ENCODE assay signal across 9 cellular contexts in genomic region chr12:48004941-48005749, GRCh38. TPM values are rescaled to one million over a fixed set of nuclear protein-coding genes. Genes with fewer than 3 reads are reported as not detected.
DNase-seq lines count a peak whose midpoint lies in the region; TF ChIP-seq lines count a peak whose summit lies in the region.
"Had no signal": no experiment of that assay in that cellular context is flagged by ENCODE, and none has a peak within 500 bp of the region (broad histone marks: within the 10 kb centered on the region; RNA-seq: fewer than 3 reads in every experiment).

No MANE protein-coding gene starts in this region.

- H3K4me2 ChIP-seq in neural progenitor cell = peak overlapping the region; percentile 82

- 3 to 15% methylated on average over 15 to 31 of the region's 31 CpGs for WGBS in endodermal cell (ENCODE audit: insufficient coverage in 1 of 2, insufficient read length in 1 of 2), 2 experiments

- H3K36me3 ChIP-seq in endodermal cell (ENCODE audit: control insufficient read depth, insufficient read depth, low read length) (no peaks in the 10 kb centered on the region), neural progenitor cell (no peaks in the 10 kb centered on the region)

- peaks cover 57% of the 10 kb centered on the region for H3F3A ChIP-seq in neural progenitor cell (ENCODE audit: low read depth)

- H3K79me2 ChIP-seq in neural progenitor cell (ENCODE audit: low read depth) = peaks cover 23% of the 10 kb centered on the region

- H3K27me3 Mint-ChIP-seq in endodermal cell (ENCODE audit: insufficient read depth) = peaks cover 98% of the 10 kb centered on the region
- peaks cover 10% of the 10 kb centered on the region for H3K27me3 Mint-ChIP-seq in neural progenitor cell (ENCODE audit: insufficient read depth, low read depth)
- H3K27me3 Mint-ChIP-seq in activated CD4-positive, alpha-beta memory T cell treated with anti-CD3 and anti-CD28 coated beads, Interleukin-2, amount 10 ng/mL, durations not matched to agents 7 days and 5 days = peaks cover 94% of the 10 kb centered on the region

- H3K9ac ChIP-seq in endodermal cell (ENCODE audit: extremely low read depth, low read length, poor library complexity, severe bottlenecking) = peak overlapping the region; percentile 48
- no peak overlapping the region for H3K9ac ChIP-seq in neural progenitor cell

- H3K9me3 Mint-ChIP-seq in endodermal cell (no peaks in the 10 kb centered on the region), neural progenitor cell (no peaks in the 10 kb centered on the region)
- no peaks in the 10 kb centered on the region for H3K9me3 Mint-ChIP-seq in activated CD4-positive, alpha-beta memory T cell treated with anti-CD3 and anti-CD28 coated beads, Interleukin-2, amount 10 ng/mL, durations not matched to agents 7 days and 5 days

- TF ChIP-seq CTCF in endodermal cell (conservative IDR thresholded peaks at IDR 0.05) (no peak), neural progenitor cell (IDR thresholded peaks at IDR 0.05) (no peak), GM10248 (IDR thresholded peaks at IDR 0.05; ENCODE audit: control extremely low read depth, extremely low read depth, low read depth, missing control alignments) (no peak)

- H3K27me3 ChIP-seq in endodermal cell (ENCODE audit: control insufficient read depth, insufficient read depth, low read length, poor library complexity, severe bottlenecking) (peaks cover 94% of the 10 kb centered on the region), neural progenitor cell (peaks cover 91% of the 10 kb centered on the region)

- H3K4me3 ChIP-seq in endodermal cell (ENCODE audit: low read length) (peak overlapping the region; percentile 76), neural progenitor cell (peak overlapping the region; percentile 66)
- H3K4me3 ChIP-seq: GM12878 had no signal

- CTCF ChIA-PET in GM10248 (lab: Yijun Ruan, JAX) = interaction anchor here (1.0 to 1.1 kb wide), 2 partner anchors 12 to 58 kb away, joined by 3 to 4 read pairs; no protein-coding TSS in a partner anchor
- CTCF ChIA-PET in activated CD4-positive, alpha-beta memory T cell treated with anti-CD3 and anti-CD28 coated beads, Interleukin-2, amount 10 ng/mL, durations not matched to agents 7 days and 5 days (lab: Charles Lee) = no interaction called here

- DNase-seq in ELF-1 (ENCODE audit: low read depth, low spot score) (peak; percentile 69), NCI-H146 (lab: John Stamatoyannopoulos, UW) (peak; percentile 92), endodermal cell (peak; percentile 90), neural progenitor cell (ENCODE audit: low spot score) (peak; percentile 65), GM10248 (ENCODE audit: extremely low spot score) (no peak), T-helper 9 cell (no peak)
- no peak for DNase-seq in activated CD4-positive, alpha-beta memory T cell treated with anti-CD3 and anti-CD28 coated beads, Interleukin-2, amount 10 ng/mL, durations not matched to agents 7 days and 5 days
- DNase-seq: small intestine had no signal

- H3K4me1 ChIP-seq in endodermal cell (ENCODE audit: control insufficient read depth, insufficient read depth, low read length) = peaks cover 11% of the 10 kb centered on the region
- peaks cover 27% of the 10 kb centered on the region for H3K4me1 ChIP-seq in neural progenitor cell

- H3K9me3 ChIP-seq in endodermal cell (ENCODE audit: control insufficient read depth, low read length) = no peaks in the 10 kb centered on the region
- H3K9me3 ChIP-seq in neural progenitor cell (ENCODE audit: low read depth) = no peaks in the 10 kb centered on the region

- H3K36me3 Mint-ChIP-seq in endodermal cell (ENCODE audit: low read depth) = no peaks in the 10 kb centered on the region
- peaks cover 2% of the 10 kb centered on the region for H3K36me3 Mint-ChIP-seq in neural progenitor cell
- no peaks in the 10 kb centered on the region for H3K36me3 Mint-ChIP-seq in activated CD4-positive, alpha-beta memory T cell treated with anti-CD3 and anti-CD28 coated beads, Interleukin-2, amount 10 ng/mL, durations not matched to agents 7 days and 5 days (ENCODE audit: low read depth)

- POLR2A ChIA-PET in GM10248 (lab: Yijun Ruan, JAX) = no interaction called here
- POLR2A ChIA-PET in activated CD4-positive, alpha-beta memory T cell treated with anti-CD3 and anti-CD28 coated beads, Interleukin-2, amount 10 ng/mL, durations not matched to agents 7 days and 5 days (lab: Charles Lee) = interaction anchor here (1.1 to 1.6 kb wide), 2 partner anchors 10 to 15 kb away, joined by 3 to 4 read pairs; no protein-coding TSS in a partner anchor

- H3K4me1 Mint-ChIP-seq in endodermal cell (peaks cover 29% of the 10 kb centered on the region), neural progenitor cell (peaks cover 43% of the 10 kb centered on the region)
- peaks cover 33% of the 10 kb centered on the region for H3K4me1 Mint-ChIP-seq in activated CD4-positive, alpha-beta memory T cell treated with anti-CD3 and anti-CD28 coated beads, Interleukin-2, amount 10 ng/mL, durations not matched to agents 7 days and 5 days

- H3K4me3 Mint-ChIP-seq in endodermal cell (peak overlapping the region; percentile 56), neural progenitor cell (peak overlapping the region; percentile 92)
- H3K4me3 Mint-ChIP-seq in activated CD4-positive, alpha-beta memory T cell treated with anti-CD3 and anti-CD28 coated beads, Interleukin-2, amount 10 ng/mL, durations not matched to agents 7 days and 5 days = no peak overlapping the region

- peak overlapping the region; percentile 57 for H2AFZ ChIP-seq in neural progenitor cell (replicated peaks)

- peak overlapping the region; percentile 55 for H3K27ac ChIP-seq in endodermal cell (ENCODE audit: low read depth, low read length)
- no peak overlapping the region for H3K27ac ChIP-seq in neural progenitor cell

- peaks cover 29% of the 10 kb centered on the region for H4K20me1 ChIP-seq in neural progenitor cell (ENCODE audit: low read depth)

- no peak overlapping the region for H3K27ac Mint-ChIP-seq in endodermal cell
- H3K27ac Mint-ChIP-seq in neural progenitor cell = peak overlapping the region; percentile 81
- H3K27ac Mint-ChIP-seq in activated CD4-positive, alpha-beta memory T cell treated with anti-CD3 and anti-CD28 coated beads, Interleukin-2, amount 10 ng/mL, durations not matched to agents 7 days and 5 days = no peak overlapping the region

RNA-seq across cellular contexts. Expression of gene COL2A1, which starts 0.9 kb away (rescaled TPM):
- 10 to 100 TPM; 12.4 to 21.0 TPM for total RNA-seq in endodermal cell
- polyA plus RNA-seq in endodermal cell (2013, experiment 1 of 2) = 365 TPM
- polyA plus RNA-seq in endodermal cell (2013, experiment 2 of 2) = 366 TPM
- 69.1 and 330 TPM in 2 replicates for total RNA-seq in neural progenitor cell (ENCODE audit: low replicate concordance)
- total RNA-seq in activated CD4-positive, alpha-beta memory T cell treated with anti-CD3 and anti-CD28 coated beads, Interleukin-2, amount 10 ng/mL, durations not matched to agents 7 days and 5 days = not detected

RNA-seq across cellular contexts. Expression of gene TMEM106C, which starts 41.7 kb away (rescaled TPM):
- total RNA-seq in endodermal cell (10 to 100 TPM; 17.3 to 61.6 TPM), neural progenitor cell (ENCODE audit: low replicate concordance) (87.5 and 115 TPM in 2 replicates)
- polyA plus RNA-seq in endodermal cell (2013, experiment 1 of 2) = 120 TPM
- 114 TPM for polyA plus RNA-seq in endodermal cell (2013, experiment 2 of 2)
- total RNA-seq in activated CD4-positive, alpha-beta memory T cell treated with anti-CD3 and anti-CD28 coated beads, Interleukin-2, amount 10 ng/mL, durations not matched to agents 7 days and 5 days = 100 to 1,000 TPM; 139 to 141 TPM

Comparison
In these comparisons a context has a peak if more than half of its experiments do, and no peak if none do; other contexts are left out.
1. DNase-seq: peak in ELF-1 (single experiment), NCI-H146 (single experiment), endodermal cell (single experiment) and neural progenitor cell (single experiment); none in GM10248 (single experiment), T-helper 9 cell (single experiment) and activated CD4-positive, alpha-beta memory T cell treated with anti-CD3 and anti-CD28 coated beads, Interleukin-2, amount 10 ng/mL, durations not matched to agents 7 days and 5 days (single experiment).
2. RNA of gene COL2A1, which starts 0.9 kb away (total RNA-seq): 69.1 to 330 TPM in neural progenitor cell and 12.4 to 21.0 TPM in endodermal cell; not detected in activated CD4-positive, alpha-beta memory T cell treated with anti-CD3 and anti-CD28 coated beads, Interleukin-2, amount 10 ng/mL, durations not matched to agents 7 days and 5 days; every median in the first group is over 10 times any median in the second.